8 cellular contexts compared by ENCODE assay signal in the genomic region with DNA sequence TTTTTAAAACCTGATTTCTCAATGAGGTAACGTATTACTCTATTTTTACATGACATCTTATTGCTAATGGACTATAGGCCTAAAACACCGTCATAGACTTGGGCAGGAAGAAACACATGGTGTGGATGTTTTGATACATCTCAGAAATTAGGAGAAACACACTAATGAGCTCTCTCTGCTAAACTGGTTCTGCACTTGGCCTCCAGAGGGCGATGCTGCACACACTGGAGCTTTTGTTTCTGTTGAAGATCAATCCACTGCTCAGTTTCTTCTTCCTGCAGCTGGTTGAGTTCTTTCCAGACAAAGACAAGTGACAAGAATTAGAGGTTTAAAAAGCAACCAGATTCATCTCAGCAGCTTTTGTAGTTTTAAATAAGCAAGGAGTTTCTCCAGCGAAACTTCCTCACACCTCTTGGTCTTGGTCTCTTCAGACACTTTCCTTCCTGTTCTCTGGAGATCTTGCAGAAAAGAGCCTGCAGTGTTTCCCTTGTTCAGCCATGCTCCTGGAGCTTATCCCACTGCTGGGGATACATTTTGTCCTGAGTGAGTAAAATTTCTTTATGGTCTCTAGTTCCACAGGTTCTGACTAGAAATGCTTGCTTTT.
A peak's percentile ranks its signal among the peaks of the same experiment; 100 is the strongest.
DNase-seq lines count a peak whose midpoint lies in the region; ATAC-seq and TF ChIP-seq lines count a peak whose summit lies in the region.

No MANE protein-coding gene starts in this region.

- H4K20me1 ChIP-seq in H9 (ENCODE audit: control insufficient read depth, insufficient read depth, insufficient read length): no peaks in the 10 kb centered on the region

- H3K4me2 ChIP-seq in H9 (ENCODE audit: insufficient read depth, insufficient read length, low read length): no peak overlapping the region

- H3K9ac ChIP-seq in H9 (ENCODE audit: extremely low read depth, insufficient read length, low read length): no peak overlapping the region

- H3K27me3 Mint-ChIP-seq in CD4-positive, alpha-beta memory T cell: peaks cover 5 to 12% of the 10 kb centered on the region in 2 donors
- peaks cover 15% of the 10 kb centered on the region for H3K27me3 Mint-ChIP-seq in H9 (ENCODE audit: low read depth)
- H3K27me3 Mint-ChIP-seq in activated naive CD8-positive, alpha-beta T cell treated with anti-CD3 and anti-CD28 coated beads for 36 hours: peaks cover 9% of the 10 kb centered on the region
- peaks cover 6 to 18% (median 9%) of the 10 kb centered on the region in 3 donors for H3K27me3 Mint-ChIP-seq in immature natural killer cell (ENCODE audit: low read depth in 3 of 3)

- no peak overlapping the region for H3K56ac ChIP-seq in H9 (ENCODE audit: insufficient read length, low read depth, low read length)

- no peak overlapping the region for H2BK120ac ChIP-seq in H9 (ENCODE audit: low read depth, low read length, poor library complexity, severe bottlenecking)

- H4K5ac ChIP-seq in H9 (ENCODE audit: insufficient read length, low read depth, low read length): no peak overlapping the region

- H3K9me3 ChIP-seq in CD4-positive, alpha-beta memory T cell (ENCODE audit: control insufficient read depth in 1 of 2, low read length in 2 of 2): no peaks in the 10 kb centered on the region
- no peaks in the 10 kb centered on the region for H3K9me3 ChIP-seq in H9 (ENCODE audit: control insufficient read depth, low read depth, low read length)

- H2AK5ac ChIP-seq in H9 (ENCODE audit: insufficient read length, low read length): no peak overlapping the region

- ATAC-seq in SK-N-SH treated with all-trans-retinoic acid at 6 μM for 48 hours (peak; percentile 74), HG02759 (IDR thresholded peaks at IDR 0.05; ENCODE audit: unreplicated experiment) (no peak)

- peak; percentile 62 to 69 (median 66) for DNase-seq in CD4-positive, alpha-beta memory T cell
- DNase-seq in H9 (peak; percentile 71), immature natural killer cell (peak; percentile 27 to 43 (median 36)), T1000 (lab: John Stamatoyannopoulos, UW) (no peak)
- DNase-seq in activated naive CD8-positive, alpha-beta T cell treated with anti-CD3 and anti-CD28 coated beads for 36 hours: peak; percentile 62
- DNase-seq in stimulated activated CD4-positive, alpha-beta T cell treated with anti-CD3 and anti-CD28 coated beads, Interleukin-1b, Interleukin-23, amount 100 ng/mL, for 48 hours: peak; percentile 71

- H3K4me1 ChIP-seq in CD4-positive, alpha-beta memory T cell (ENCODE audit: insufficient read depth, low read length): no peaks in the 10 kb centered on the region
- no peaks in the 10 kb centered on the region for H3K4me1 ChIP-seq in H9 (ENCODE audit: insufficient read depth, low read length)

- H3K23ac ChIP-seq in H9 (ENCODE audit: insufficient read length, low read depth, low read length): no peak overlapping the region

- H4K8ac ChIP-seq in H9 (replicated peaks; ENCODE audit: insufficient read length, low read depth, low read length): no peak overlapping the region

- no CpG with 5 or more reads among the region's 4 CpGs for WGBS in H9 (ENCODE audit: extremely low coverage, insufficient read length, low lambda C conversion rate)

- H3T11ph ChIP-seq in H9 (ENCODE audit: low read length): no peak overlapping the region

- CTCF ChIA-PET in CD4-positive, alpha-beta memory T cell (lab: Charles Lee; ENCODE audit: partially characterized antibody): interaction anchor here (0.6 to 3.4 kb wide), 26 partner anchors 9 to 1243 kb away, joined by 3 to 41 read pairs (median 4); partner anchors contain the start of genes ACIN1 and C14orf119

- peaks cover 5 to 14% (median 9%) of the 10 kb centered on the region in 4 donors for H3K4me1 Mint-ChIP-seq in CD4-positive, alpha-beta memory T cell
- H3K4me1 Mint-ChIP-seq in H9 (0 out of 4 replicates have a peak, but pooled peaks cover 2 to 4% of the 10 kb centered on the region in 2 experiments), immature natural killer cell (peaks cover 4 to 6% of the 10 kb centered on the region in 2 donors)
- H3K4me1 Mint-ChIP-seq in activated naive CD8-positive, alpha-beta T cell treated with anti-CD3 and anti-CD28 coated beads for 36 hours: peaks cover 11% of the 10 kb centered on the region

- no peak overlapping the region for H4K91ac ChIP-seq in H9 (ENCODE audit: insufficient read length, low read depth, low read length)

- H3K4ac ChIP-seq in H9 (ENCODE audit: low read depth, low read length): no peak overlapping the region

- H3K36me3 Mint-ChIP-seq in CD4-positive, alpha-beta memory T cell: peaks cover 5 to 9% of the 10 kb centered on the region in 2 donors
- H3K36me3 Mint-ChIP-seq in H9 (ENCODE audit: insufficient read depth in 1 of 3, low read depth in 3 of 3) (no peaks in the 10 kb centered on the region), immature natural killer cell (no peaks in the 10 kb centered on the region)
- peaks cover 2% of the 10 kb centered on the region for H3K36me3 Mint-ChIP-seq in activated naive CD8-positive, alpha-beta T cell treated with anti-CD3 and anti-CD28 coated beads for 36 hours

- H2AFZ ChIP-seq in H9 (ENCODE audit: low read length): peak overlapping the region; percentile 71

- no peak overlapping the region for H2BK15ac ChIP-seq in H9 (ENCODE audit: low read depth, low read length)

- TF ChIP-seq CTCF in H9 (conservative IDR thresholded peaks at IDR 0.05): peak; percentile 90

- no peak overlapping the region for H3K27ac ChIP-seq in CD4-positive, alpha-beta memory T cell (ENCODE audit: low read depth, low read length)
- H3K27ac ChIP-seq in H9 (ENCODE audit: insufficient read length, low read depth, low read length): no peak overlapping the region

- H3K27me3 ChIP-seq in CD4-positive, alpha-beta memory T cell (ENCODE audit: insufficient read depth, low read length): no peaks in the 10 kb centered on the region
- no peaks in the 10 kb centered on the region for H3K27me3 ChIP-seq in H9 (ENCODE audit: insufficient read depth, low read length)

- H3K4me3 Mint-ChIP-seq in CD4-positive, alpha-beta memory T cell: peak overlapping the region; percentile 77 to 87 (median 82)
- H3K4me3 Mint-ChIP-seq in H9 (no peak overlapping the region), immature natural killer cell (peak overlapping the region in 2 of 5 donors; percentile 14 to 15)
- peak overlapping the region; percentile 73 for H3K4me3 Mint-ChIP-seq in activated naive CD8-positive, alpha-beta T cell treated with anti-CD3 and anti-CD28 coated beads for 36 hours

- H3K27ac Mint-ChIP-seq in CD4-positive, alpha-beta memory T cell: peak overlapping the region; percentile 58 to 93 (median 81)
- H3K27ac Mint-ChIP-seq in H9 (no peak overlapping the region), immature natural killer cell (no peak overlapping the region)
- peak overlapping the region; percentile 82 for H3K27ac Mint-ChIP-seq in activated naive CD8-positive, alpha-beta T cell treated with anti-CD3 and anti-CD28 coated beads for 36 hours

- no peak overlapping the region for H2BK20ac ChIP-seq in H9 (ENCODE audit: low read depth, low read length, poor library complexity, severe bottlenecking)

- H3K23me2 ChIP-seq in H9 (ENCODE audit: insufficient read length, low read depth, low read length, poor library complexity, severe bottlenecking): no peaks in the 10 kb centered on the region

- H3K9me3 Mint-ChIP-seq in CD4-positive, alpha-beta memory T cell: no peaks in the 10 kb centered on the region
- H3K9me3 Mint-ChIP-seq in H9 (no peaks in the 10 kb centered on the region), immature natural killer cell (no peaks in the 10 kb centered on the region)
- H3K9me3 Mint-ChIP-seq in activated naive CD8-positive, alpha-beta T cell treated with anti-CD3 and anti-CD28 coated beads for 36 hours: no peaks in the 10 kb centered on the region

- no peak overlapping the region for H3K14ac ChIP-seq in H9 (ENCODE audit: insufficient read depth, low read length)

- H2BK5ac ChIP-seq in H9 (ENCODE audit: insufficient read length, low read length): no peak overlapping the region

- H3K79me2 ChIP-seq in H9 (ENCODE audit: insufficient read depth, low read length): no peaks in the 10 kb centered on the region

- intact Hi-C loops in CD4-positive, alpha-beta memory T cell (cut with micrococcal nuclease): loop anchor here (1.0 to 2.0 kb wide), 2 partner anchors 8 to 17 kb away; no protein-coding TSS in a partner anchor

- no peak overlapping the region for H2BK12ac ChIP-seq in H9 (ENCODE audit: insufficient read length, low read depth, low read length)

- no peaks in the 10 kb centered on the region for H3K79me1 ChIP-seq in H9 (ENCODE audit: insufficient read depth, low read depth, low read length, poor library complexity, severe bottlenecking)

- POLR2A ChIA-PET in CD4-positive, alpha-beta memory T cell (lab: Charles Lee; ENCODE audit: partially characterized antibody): interaction anchor here (0.6 to 3.4 kb wide), 31 partner anchors 11 to 1143 kb away, joined by 3 to 47 read pairs (median 4); no protein-coding TSS in a partner anchor

- H3K36me3 ChIP-seq in CD4-positive, alpha-beta memory T cell (ENCODE audit: insufficient read depth, low read length): no peaks in the 10 kb centered on the region

- H3K4me3 ChIP-seq in CD4-positive, alpha-beta memory T cell (ENCODE audit: low read length in 2 of 2): peak overlapping the region in 1 of 2 donors; percentile 27

- H3K18ac ChIP-seq in H9 (ENCODE audit: insufficient read length, low read depth, low read length): no peak overlapping the region

TF ChIP-seq in SK-N-SH treated with all-trans-retinoic acid at 6 μM for 48 hours, 23 proteins besides CTCF, POLR2A, EP300 and RAD21:
- TF ChIP-seq SNAI2 (CRISPR knock-in tag; IDR thresholded peaks at IDR 0.05) (no peak), ZC3H10 (CRISPR knock-in tag; IDR thresholded peaks at IDR 0.05) (no peak), ZFP3 (CRISPR knock-in tag; IDR thresholded peaks at IDR 0.05) (no peak), ISL1 (CRISPR knock-in tag; IDR thresholded peaks at IDR 0.05) (no peak), GLIS3 (CRISPR knock-in tag; IDR thresholded peaks at IDR 0.05) (no peak)

Comparison
In these comparisons a context has a peak if more than half of its experiments do, and no peak if none do; other contexts are left out.
1. H3K27ac Mint-ChIP-seq: peak in CD4-positive, alpha-beta memory T cell (7 of 7) and activated naive CD8-positive, alpha-beta T cell treated with anti-CD3 and anti-CD28 coated beads for 36 hours (single experiment); none in H9 (0 of 3) and immature natural killer cell (0 of 6).
2. H3K4me3 Mint-ChIP-seq: peak in CD4-positive, alpha-beta memory T cell (8 of 8) and activated naive CD8-positive, alpha-beta T cell treated with anti-CD3 and anti-CD28 coated beads for 36 hours (single experiment); none in H9 (0 of 2).